ENCODE assay signal across 18 cellular contexts in genomic region chr9:123659358-123659757, GRCh38.
"Had no signal": no experiment of that assay in that cellular context is flagged by ENCODE, and none has a peak within 500 bp of the region (broad histone marks: within the 10 kb centered on the region; RNA-seq: fewer than 3 reads in every experiment).

No MANE protein-coding gene starts in this region.

- H3K4me1 Mint-ChIP-seq: central memory CD8-positive, alpha-beta T cell had no signal

- ATAC-seq: heart right ventricle; left lobe of liver; naive thymus-derived CD4-positive, alpha-beta T cell; psoas muscle; sciatic nerve had no signal

- H3K4me3 Mint-ChIP-seq: central memory CD8-positive, alpha-beta T cell; naive thymus-derived CD4-positive, alpha-beta T cell; nephron progenitor cell had no signal

- H3K4me3 ChIP-seq: heart right ventricle, lung, psoas muscle, spleen, stomach had no signal

- H3K27ac Mint-ChIP-seq: naive thymus-derived CD4-positive, alpha-beta T cell; nephron progenitor cell had no signal

- H3K27me3 Mint-ChIP-seq: central memory CD8-positive, alpha-beta T cell; naive thymus-derived CD4-positive, alpha-beta T cell had no signal

- H3K4me1 ChIP-seq: heart right ventricle, stomach had no signal

- H3K27me3 ChIP-seq: heart right ventricle, spleen, stomach had no signal

- DNase-seq: cortex of kidney; effector memory CD4-positive, alpha-beta T cell; heart right ventricle; hypothalamus; mesendoderm; naive thymus-derived CD4-positive, alpha-beta T cell; nephron progenitor cell; psoas muscle; retina; spleen; stimulated activated CD4-positive, alpha-beta T cell treated with anti-CD3 and anti-CD28 coated beads, Interleukin-2, amount 100 ng/mL, for 24 hours; stomach; substantia nigra; trophoblast cell had no signal

- H3K27ac ChIP-seq: heart right ventricle, psoas muscle, stomach had no signal
